1 cellular context compared by ENCODE assay signal in the genomic region with DNA sequence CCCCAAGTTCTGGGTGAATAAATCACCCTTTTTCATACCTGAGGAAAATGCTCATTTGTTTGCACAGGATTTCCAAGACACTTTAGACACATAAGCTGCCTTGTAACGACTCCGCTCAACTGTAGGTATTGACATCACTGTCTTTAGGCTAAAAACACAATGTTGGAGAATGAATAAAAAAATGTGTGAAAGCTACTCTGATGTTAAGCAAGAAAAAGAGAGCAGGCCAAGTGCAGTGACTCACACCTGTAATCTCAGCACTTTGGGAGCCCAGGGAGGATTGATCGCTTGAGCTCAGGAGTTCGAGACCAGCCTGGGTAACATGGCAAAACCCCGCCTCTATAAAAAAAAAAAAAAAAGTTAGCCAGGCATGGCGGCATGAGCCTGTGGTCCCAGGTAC.
TF ChIP-seq lines count a peak whose summit lies in the region.

No MANE protein-coding gene starts in this region.

TF ChIP-seq in GM23338, 12 proteins besides CTCF, POLR2A, EP300 and RAD21 (continued from another document):
- no peak for TF ChIP-seq ZNF331 (CRISPR knock-in tag; IDR thresholded peaks at IDR 0.05; ENCODE audit: low read depth)
- no peak for TF ChIP-seq REST (IDR thresholded peaks at IDR 0.05; ENCODE audit: unreplicated experiment)
- no peak for TF ChIP-seq EZH2phosphoT487 (IDR thresholded peaks at IDR 0.05; ENCODE audit: unreplicated experiment)
- TF ChIP-seq, protein P1, sequence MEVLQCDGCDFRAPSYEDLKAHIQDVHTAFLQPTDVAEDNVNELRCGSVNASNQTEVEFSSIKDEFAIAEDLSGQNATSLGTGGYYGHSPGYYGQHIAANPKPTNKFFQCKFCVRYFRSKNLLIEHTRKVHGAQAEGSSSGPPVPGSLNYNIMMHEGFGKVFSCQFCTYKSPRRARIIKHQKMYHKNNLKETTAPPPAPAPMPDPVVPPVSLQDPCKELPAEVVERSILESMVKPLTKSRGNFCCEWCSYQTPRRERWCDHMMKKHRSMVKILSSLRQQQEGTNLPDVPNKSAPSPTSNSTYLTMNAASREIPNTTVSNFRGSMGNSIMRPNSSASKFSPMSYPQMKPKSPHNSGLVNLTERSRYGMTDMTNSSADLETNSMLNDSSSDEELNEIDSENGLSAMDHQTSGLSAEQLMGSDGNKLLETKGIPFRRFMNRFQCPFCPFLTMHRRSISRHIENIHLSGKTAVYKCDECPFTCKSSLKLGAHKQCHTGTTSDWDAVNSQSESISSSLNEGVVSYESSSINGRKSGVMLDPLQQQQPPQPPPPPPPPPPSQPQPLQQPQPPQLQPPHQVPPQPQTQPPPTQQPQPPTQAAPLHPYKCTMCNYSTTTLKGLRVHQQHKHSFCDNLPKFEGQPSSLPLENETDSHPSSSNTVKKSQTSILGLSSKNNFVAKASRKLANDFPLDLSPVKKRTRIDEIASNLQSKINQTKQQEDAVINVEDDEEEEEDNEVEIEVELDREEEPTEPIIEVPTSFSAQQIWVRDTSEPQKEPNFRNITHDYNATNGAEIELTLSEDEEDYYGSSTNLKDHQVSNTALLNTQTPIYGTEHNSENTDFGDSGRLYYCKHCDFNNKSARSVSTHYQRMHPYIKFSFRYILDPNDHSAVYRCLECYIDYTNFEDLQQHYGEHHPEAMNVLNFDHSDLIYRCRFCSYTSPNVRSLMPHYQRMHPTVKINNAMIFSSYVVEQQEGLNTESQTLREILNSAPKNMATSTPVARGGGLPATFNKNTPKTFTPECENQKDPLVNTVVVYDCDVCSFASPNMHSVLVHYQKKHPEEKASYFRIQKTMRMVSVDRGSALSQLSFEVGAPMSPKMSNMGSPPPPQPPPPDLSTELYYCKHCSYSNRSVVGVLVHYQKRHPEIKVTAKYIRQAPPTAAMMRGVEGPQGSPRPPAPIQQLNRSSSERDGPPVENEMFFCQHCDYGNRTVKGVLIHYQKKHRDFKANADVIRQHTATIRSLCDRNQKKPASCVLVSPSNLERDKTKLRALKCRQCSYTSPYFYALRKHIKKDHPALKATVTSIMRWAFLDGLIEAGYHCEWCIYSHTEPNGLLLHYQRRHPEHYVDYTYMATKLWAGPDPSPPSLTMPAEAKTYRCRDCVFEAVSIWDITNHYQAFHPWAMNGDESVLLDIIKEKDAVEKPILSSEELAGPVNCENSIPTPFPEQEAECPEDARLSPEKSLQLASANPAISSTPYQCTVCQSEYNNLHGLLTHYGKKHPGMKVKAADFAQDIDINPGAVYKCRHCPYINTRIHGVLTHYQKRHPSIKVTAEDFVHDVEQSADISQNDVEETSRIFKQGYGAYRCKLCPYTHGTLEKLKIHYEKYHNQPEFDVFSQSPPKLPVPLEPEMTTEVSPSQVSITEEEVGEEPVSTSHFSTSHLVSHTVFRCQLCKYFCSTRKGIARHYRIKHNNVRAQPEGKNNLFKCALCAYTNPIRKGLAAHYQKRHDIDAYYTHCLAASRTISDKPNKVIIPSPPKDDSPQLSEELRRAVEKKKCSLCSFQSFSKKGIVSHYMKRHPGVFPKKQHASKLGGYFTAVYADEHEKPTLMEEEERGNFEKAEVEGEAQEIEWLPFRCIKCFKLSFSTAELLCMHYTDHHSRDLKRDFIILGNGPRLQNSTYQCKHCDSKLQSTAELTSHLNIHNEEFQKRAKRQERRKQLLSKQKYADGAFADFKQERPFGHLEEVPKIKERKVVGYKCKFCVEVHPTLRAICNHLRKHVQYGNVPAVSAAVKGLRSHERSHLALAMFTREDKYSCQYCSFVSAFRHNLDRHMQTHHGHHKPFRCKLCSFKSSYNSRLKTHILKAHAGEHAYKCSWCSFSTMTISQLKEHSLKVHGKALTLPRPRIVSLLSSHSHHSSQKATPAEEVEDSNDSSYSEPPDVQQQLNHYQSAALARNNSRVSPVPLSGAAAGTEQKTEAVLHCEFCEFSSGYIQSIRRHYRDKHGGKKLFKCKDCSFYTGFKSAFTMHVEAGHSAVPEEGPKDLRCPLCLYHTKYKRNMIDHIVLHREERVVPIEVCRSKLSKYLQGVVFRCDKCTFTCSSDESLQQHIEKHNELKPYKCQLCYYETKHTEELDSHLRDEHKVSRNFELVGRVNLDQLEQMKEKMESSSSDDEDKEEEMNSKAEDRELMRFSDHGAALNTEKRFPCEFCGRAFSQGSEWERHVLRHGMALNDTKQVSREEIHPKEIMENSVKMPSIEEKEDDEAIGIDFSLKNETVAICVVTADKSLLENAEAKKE (CRISPR knock-in tag; IDR thresholded peaks at IDR 0.05): no peak
- no peak for TF ChIP-seq POLR2AphosphoS5 (IDR thresholded peaks at IDR 0.05; ENCODE audit: low read depth)
